ENCODE assay signal across 23 cellular contexts in the genomic region with DNA sequence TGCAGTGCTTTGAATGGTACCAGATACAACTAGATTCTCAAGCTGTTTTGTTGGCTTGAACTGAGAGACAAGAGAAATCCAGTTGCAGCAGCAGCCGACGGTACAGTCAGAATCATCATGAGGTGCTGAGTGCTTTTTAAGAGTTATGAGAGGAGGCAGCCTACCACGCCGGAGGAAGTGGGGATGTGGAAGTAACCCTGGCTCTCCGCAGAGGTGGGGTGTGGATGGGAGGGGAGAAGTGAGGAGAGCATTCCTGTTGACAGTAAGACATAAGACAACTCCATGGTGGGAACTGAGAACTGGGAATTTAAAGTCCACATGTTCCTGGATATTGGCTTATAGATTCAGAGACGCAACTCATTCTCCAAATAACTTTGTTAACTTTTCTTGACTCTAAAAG. TPM values are rescaled to one million over a fixed set of nuclear protein-coding genes. Genes with fewer than 3 reads are reported as not detected.
DNase-seq lines count a peak whose midpoint lies in the region; ATAC-seq, FAIRE-seq and TF ChIP-seq lines count a peak whose summit lies in the region.
"Had no signal": no experiment of that assay in that cellular context is flagged by ENCODE, and none has a peak within 500 bp of the region (broad histone marks: within the 10 kb centered on the region; RNA-seq: fewer than 3 reads in every experiment).

No MANE protein-coding gene starts in this region.

- no TSS peak for BruUV-seq in HepG2 (replicated peaks; lab: Mats Ljungman, UMichigan)

- H3K9me3 Mint-ChIP-seq in chondrocyte (ENCODE audit: low read depth) (no peaks in the 10 kb centered on the region), nephron (peaks cover 13% of the 10 kb centered on the region)
- H3K9me3 Mint-ChIP-seq in T-helper 2 cell treated with Interferon-gamma antibody and Interleukin-4, amounts not matched to agents 5 μg/mL and 100 μg/mL, for 36 hours = no peaks in the 10 kb centered on the region
- H3K9me3 Mint-ChIP-seq: activated CD4-positive, alpha-beta T cell treated with anti-CD3 and anti-CD28 coated beads, Interleukin-2, amount 10 ng/mL, durations not matched to agents 24 days and 14 days had no signal

- no peaks in the 10 kb centered on the region for H4K20me1 ChIP-seq in HepG2 (ENCODE audit: insufficient read depth, low read length)

- no peaks in the 10 kb centered on the region for H3K4me1 ChIP-seq in liver (ENCODE audit: control insufficient read depth in 4 of 4, insufficient read depth in 4 of 4, low read length in 3 of 4)
- H3K4me1 ChIP-seq in HepG2 (ENCODE audit: insufficient read depth, low read length) = no peaks in the 10 kb centered on the region
- H3K4me1 ChIP-seq in uterus = peaks cover 13 to 15% of the 10 kb centered on the region in 2 donors

- CTCF ChIA-PET in HepG2 (lab: Yijun Ruan, JAX; ENCODE audit: low intra/inter-chr PET ratio, low total read pairs) = no interaction called here

- H3K4me3 ChIP-seq in liver (ENCODE audit: low read depth in 1 of 3, low read length in 3 of 3) (no peak overlapping the region), HepG2 (replicated peaks in 1 of 3; ENCODE audit: insufficient read depth in 1 of 3, low read depth in 2 of 3, low read length in 3 of 3) (no peak overlapping the region), uterus (no peak overlapping the region)
- H3K4me3 ChIP-seq: GM12878, lung had no signal

- H3K4me1 Mint-ChIP-seq in chondrocyte (ENCODE audit: low read depth) (peaks cover 91% of the 10 kb centered on the region), nephron (peaks cover 26% of the 10 kb centered on the region)
- H3K4me1 Mint-ChIP-seq in T-helper 2 cell treated with Interferon-gamma antibody and Interleukin-4, amounts not matched to agents 5 μg/mL and 100 μg/mL, for 36 hours (ENCODE audit: low read depth) = no peaks in the 10 kb centered on the region
- H3K4me1 Mint-ChIP-seq: activated CD4-positive, alpha-beta T cell treated with anti-CD3 and anti-CD28 coated beads, Interleukin-2, amount 10 ng/mL, durations not matched to agents 24 days and 14 days had no signal

- H3K27ac Mint-ChIP-seq in chondrocyte (ENCODE audit: unreplicated experiment) = peak overlapping the region; percentile 90
- peak overlapping the region in 2 of 3 experiments; percentile 28 to 49 for H3K27ac Mint-ChIP-seq in nephron
- no peak overlapping the region for H3K27ac Mint-ChIP-seq in T-helper 2 cell treated with Interferon-gamma antibody and Interleukin-4, amounts not matched to agents 5 μg/mL and 100 μg/mL, for 36 hours
- H3K27ac Mint-ChIP-seq: activated CD4-positive, alpha-beta T cell treated with anti-CD3 and anti-CD28 coated beads, Interleukin-2, amount 10 ng/mL, durations not matched to agents 24 days and 14 days; naive thymus-derived CD4-positive, alpha-beta T cell; progenitor cell of endocrine pancreas had no signal

- FAIRE-seq in HepG2 (lab: Jason Lieb, UNC) = no peak
- FAIRE-seq: GM12878, HTR-8/SVneo had no signal

- H3K36me3 Mint-ChIP-seq in chondrocyte (ENCODE audit: low read depth) (peaks cover 34% of the 10 kb centered on the region), nephron (ENCODE audit: low read depth) (peaks cover 35% of the 10 kb centered on the region)
- no peaks in the 10 kb centered on the region for H3K36me3 Mint-ChIP-seq in T-helper 2 cell treated with Interferon-gamma antibody and Interleukin-4, amounts not matched to agents 5 μg/mL and 100 μg/mL, for 36 hours (ENCODE audit: low read depth)
- H3K36me3 Mint-ChIP-seq: naive thymus-derived CD4-positive, alpha-beta T cell had no signal

- TF ChIP-seq POLR2A in HepG2 (IDR thresholded peaks at IDR 0.05; ENCODE audit: insufficient read depth in 1 of 2, low read depth in 2 of 2, low read length in 2 of 2) (no peak), uterus (IDR thresholded peaks at IDR 0.05) (no peak)

- ATAC-seq in HepG2 = no peak
- ATAC-seq: GM12878; naive thymus-derived CD4-positive, alpha-beta T cell had no signal

- no peak overlapping the region for H2AFZ ChIP-seq in HepG2 (ENCODE audit: low read length)

- intact Hi-C loops in HepG2 (cut with micrococcal nuclease; ENCODE audit: unreplicated experiment) = no loop called here
- intact Hi-C loops in uterus (cut with DNase I; ENCODE audit: low total_unique reads) = no loop called here

- TF ChIP-seq CTCF in liver (IDR thresholded peaks at IDR 0.05; ENCODE audit: low read depth, low read length, missing input control) = no peak
- TF ChIP-seq CTCF in HepG2 (CRISPR knock-in tag; IDR thresholded peaks at IDR 0.05) = no peak
- TF ChIP-seq CTCF in chondrocyte (IDR thresholded peaks at IDR 0.05) = no peak
- TF ChIP-seq CTCF in nephron (IDR thresholded peaks at IDR 0.05; ENCODE audit: unreplicated experiment in 3 of 3) = no peak
- TF ChIP-seq CTCF in uterus (IDR thresholded peaks at IDR 0.05) = no peak

- H3K27ac ChIP-seq in liver (ENCODE audit: low read depth in 1 of 2, low read length in 2 of 2) (peak overlapping the region; percentile 37 to 50), HepG2 (ENCODE audit: extremely low read length, insufficient read depth, low read length) (no peak overlapping the region), uterus (peak overlapping the region; percentile 19 to 70)
- H3K27ac ChIP-seq: C4-2B had no signal

- no peak overlapping the region for H3K9ac ChIP-seq in liver (ENCODE audit: low read depth in 1 of 2, low read length in 2 of 2)
- H3K9ac ChIP-seq in HepG2 (ENCODE audit: insufficient read depth, low read depth, low read length) = no peak overlapping the region

- no peaks in the 10 kb centered on the region for H3K27me3 ChIP-seq in liver (ENCODE audit: control insufficient read depth in 4 of 4, insufficient read depth in 4 of 4, low read length in 3 of 4)
- H3K27me3 ChIP-seq in HepG2 (ENCODE audit: control insufficient read depth in 1 of 2, insufficient read depth in 2 of 2, low read length in 2 of 2) = peaks cover 0 to 21% of the 10 kb centered on the region in 2 experiments; a peak in 3 of 5 replicates
- H3K27me3 ChIP-seq in uterus = no peaks in the 10 kb centered on the region

- WGBS in liver = 75% methylated on average over 6 of the region's 6 CpGs
- 4% methylated on average over 6 of the region's 6 CpGs for WGBS in HepG2 (ENCODE audit: low lambda C conversion rate)

- in situ Hi-C loops in HepG2 (cut with HindIII; ENCODE audit: extremely low pct_ligation_motif_present, low pct_unique_long_range_greater_than_20kb) = no loop called here

- peak overlapping the region; percentile 31 for H3K4me3 Mint-ChIP-seq in chondrocyte (ENCODE audit: unreplicated experiment)
- H3K4me3 Mint-ChIP-seq in nephron = no peak overlapping the region
- H3K4me3 Mint-ChIP-seq in T-helper 2 cell treated with Interferon-gamma antibody and Interleukin-4, amounts not matched to agents 5 μg/mL and 100 μg/mL, for 36 hours = no peak overlapping the region
- H3K4me3 Mint-ChIP-seq: activated CD4-positive, alpha-beta T cell treated with anti-CD3 and anti-CD28 coated beads, Interleukin-2, amount 10 ng/mL, durations not matched to agents 24 days and 14 days; naive thymus-derived CD4-positive, alpha-beta T cell had no signal

- H3K36me3 ChIP-seq in liver (ENCODE audit: control insufficient read depth in 4 of 4, insufficient read depth in 3 of 4, low read depth in 1 of 4, low read length in 3 of 4) (no peaks in the 10 kb centered on the region), HepG2 (replicated peaks in 1 of 2; ENCODE audit: control insufficient read depth in 1 of 2, insufficient read depth in 2 of 2, low read length in 2 of 2) (no peaks in the 10 kb centered on the region), uterus (no peaks in the 10 kb centered on the region)

- no peaks in the 10 kb centered on the region for H3K79me2 ChIP-seq in HepG2 (ENCODE audit: insufficient read depth, low read length)

- H3K27me3 Mint-ChIP-seq in chondrocyte (ENCODE audit: low read depth) = no peaks in the 10 kb centered on the region
- H3K27me3 Mint-ChIP-seq in nephron (ENCODE audit: low read depth) = peaks cover 3% of the 10 kb centered on the region
- H3K27me3 Mint-ChIP-seq in T-helper 2 cell treated with Interferon-gamma antibody and Interleukin-4, amounts not matched to agents 5 μg/mL and 100 μg/mL, for 36 hours (ENCODE audit: low read depth) = no peaks in the 10 kb centered on the region
- H3K27me3 Mint-ChIP-seq: activated CD4-positive, alpha-beta T cell treated with anti-CD3 and anti-CD28 coated beads, Interleukin-2, amount 10 ng/mL, durations not matched to agents 24 days and 14 days; progenitor cell of endocrine pancreas had no signal

- DNase-seq in HepG2 (ENCODE audit: low spot score) = no peak
- peak; percentile 9 for DNase-seq in chondrocyte (ENCODE audit: low spot score)
- DNase-seq in uterus = no peak
- DNase-seq in activated CD4-positive, alpha-beta T cell treated with anti-CD3 and anti-CD28 coated beads, Interleukin-2, amount 50 U/mL, for 1 hour = no peak
- DNase-seq in NCI-H1930 (lab: John Stamatoyannopoulos, UW) = no peak
- no peak for DNase-seq in T-helper 2 cell treated with Interferon-gamma antibody and Interleukin-4, amounts not matched to agents 5 μg/mL and 100 μg/mL, for 36 hours (ENCODE audit: low spot score)
- DNase-seq: activated CD4-positive, alpha-beta T cell treated with anti-CD3 and anti-CD28 coated beads, Interleukin-2, amount 10 ng/mL, durations not matched to agents 24 days and 14 days; activated CD8-positive, alpha-beta memory T cell treated with anti-CD3 and anti-CD28 coated beads, Interleukin-2, amount 50 U/mL, for 48 hours; activated gamma-delta T cell; central memory CD4-positive, alpha-beta T cell; GF-D8; GOT3; naive thymus-derived CD4-positive, alpha-beta T cell; NCI-H1417 treated with DMSO at 0.1 percent for 48 hours; stimulated activated CD8-positive, alpha-beta memory T cell treated with anti-CD3 and anti-CD28 coated beads, Interleukin-4, amount 100 ng/mL, for 48 hours; substantia nigra had no signal

- H3K9me3 ChIP-seq in liver (ENCODE audit: control insufficient read depth in 4 of 4, low read length in 3 of 4) (peaks cover 0 to 5% (median 2%) of the 10 kb centered on the region in 4 donors), HepG2 (ENCODE audit: low read length) (no peaks in the 10 kb centered on the region), uterus (no peaks in the 10 kb centered on the region)

- no peak overlapping the region for H3K4me2 ChIP-seq in HepG2 (ENCODE audit: low read depth, low read length)

- TF ChIP-seq RAD21 in liver (IDR thresholded peaks at IDR 0.05) (no peak), HepG2 (CRISPR knock-in tag; IDR thresholded peaks at IDR 0.05) (no peak)

- POLR2A ChIA-PET in HepG2 (lab: Yijun Ruan, JAX) = no interaction called here

- TF ChIP-seq EP300 in HepG2 (IDR thresholded peaks at IDR 0.05; ENCODE audit: low read depth in 2 of 2, low read length in 2 of 2) (no peak), HepG2 (CRISPR knock-in tag; IDR thresholded peaks at IDR 0.05; ENCODE audit: borderline replicate concordance) (no peak)

RNA-seq across cellular contexts. Expression of a gene that starts 28.0 kb away (rescaled TPM):
- total RNA-seq in liver (10 to 100 TPM; 12.3 to 15.6 TPM), HepG2 (2016; rRNA removed; fragmentation: Illumina TruSeq; extraction: Trizol) (not detected in 2 replicates), chondrocyte (2,235 to 2,410 TPM (median 2,315 TPM) in 3 replicates), uterus (100 to 1,000 TPM in 2 of 4 donors, 10 to 100 TPM in 2; 21.2 to 604 (median 129) TPM)
- polyA plus RNA-seq in liver (10 to 100 TPM in 1 of 2 donors, under 1 TPM in 1; 0.67 to 10.2 TPM), HepG2 (2011; rRNA removed) (under 0.01 TPM in 1 of 2 replicates, not detected in the other)
- total RNA-seq in HepG2 (2016; cell fraction: cytosol; rRNA removed; fragmentation: Illumina TruSeq; extraction: Trizol; ENCODE audit: low read depth) = not detected in 2 replicates
- not detected in 2 replicates for total RNA-seq in HepG2 (2016; cell fraction: insoluble cytoplasmic fraction; rRNA removed; fragmentation: Illumina TruSeq; extraction: Trizol)
- total RNA-seq in HepG2 (2016; cell fraction: membrane; rRNA removed; fragmentation: Illumina TruSeq; extraction: Trizol) = not detected in 2 replicates
- not detected in 2 replicates for total RNA-seq in HepG2 (2016; cell fraction: nucleus; rRNA removed; fragmentation: Illumina TruSeq; extraction: Trizol)
- under 0.01 TPM in 1 of 2 replicates, not detected in the other for polyA plus RNA-seq in HepG2 (2011; cell fraction: cytosol; rRNA removed)
- polyA plus RNA-seq in HepG2 (2011; cell fraction: nucleus; rRNA removed) = 0.07 and 0.08 TPM in 2 replicates
- not detected in 2 replicates for polyA plus RNA-seq in HepG2 (2012)
- polyA plus RNA-seq in HepG2 (2016; cell fraction: cytosol; fragmentation: Illumina TruSeq; extraction: Trizol; ENCODE audit: low read depth) = not detected in 2 replicates
- polyA plus RNA-seq in HepG2 (2016; cell fraction: insoluble cytoplasmic fraction; fragmentation: Illumina TruSeq; extraction: Trizol; ENCODE audit: low read depth) = not detected in 2 replicates
- polyA plus RNA-seq in HepG2 (2016; cell fraction: membrane; fragmentation: Illumina TruSeq; extraction: Trizol; ENCODE audit: low read depth) = not detected in 2 replicates
- 0.19 TPM in 1 of 2 replicates, not detected in the other for polyA plus RNA-seq in HepG2 (2016; cell fraction: nucleus; fragmentation: Illumina TruSeq; extraction: Trizol; ENCODE audit: insufficient read depth, low read depth)
- 0.04 and 20.3 TPM in 2 replicates for polyA minus RNA-seq in HepG2 (2011; rRNA and poly(A)+ RNA removed; ENCODE audit: low replicate concordance)
- polyA minus RNA-seq in HepG2 (2011; cell fraction: cytosol; rRNA and poly(A)+ RNA removed) = 0.20 TPM in 1 of 2 replicates, not detected in the other
- not detected in 2 replicates for polyA minus RNA-seq in HepG2 (2011; cell fraction: nucleus; rRNA and poly(A)+ RNA removed)
- total RNA-seq: activated CD4-positive, alpha-beta T cell treated with anti-CD3 and anti-CD28 coated beads, Interleukin-2, amount 10 ng/mL, durations not matched to agents 24 days and 14 days had no signal
- polyA plus RNA-seq: naive thymus-derived CD4-positive, alpha-beta T cell had no signal

Comparison
In these comparisons a context has a peak if more than half of its experiments do, and no peak if none do; other contexts are left out.
1. RNA of a gene that starts 28.0 kb away (total RNA-seq): 2,235 to 2,410 TPM in chondrocyte, 21.2 to 604 TPM in uterus and 12.3 to 15.6 TPM in liver; not detected in HepG2; every median in the first group is over 10 times any median in the second.